In genomic region chr21:34560609-34561008, GRCh38 we compare ENCODE assay signal across 23 cellular contexts. TPM values are rescaled to one million over a fixed set of nuclear protein-coding genes. Genes with fewer than 3 reads are reported as not detected.
A peak's percentile ranks its signal among the peaks of the same experiment; 100 is the strongest.
DNase-seq lines count a peak whose midpoint lies in the region; ATAC-seq and TF ChIP-seq lines count a peak whose summit lies in the region.
"Had no signal": no experiment of that assay in that cellular context is flagged by ENCODE, and none has a peak within 500 bp of the region (broad histone marks: within the 10 kb centered on the region; RNA-seq: fewer than 3 reads in every experiment).

No MANE protein-coding gene starts in this region.

- no peak overlapping the region for H3K27ac ChIP-seq in WERI-Rb-1
- H3K27ac ChIP-seq: 22Rv1, BLaER1 had no signal

- no peaks in the 10 kb centered on the region for H3K27me3 ChIP-seq in WERI-Rb-1 (ENCODE audit: insufficient read depth, low read depth, severe bottlenecking)
- H3K27me3 ChIP-seq: BE2C, BLaER1 had no signal

- H3K9me3 ChIP-seq in WERI-Rb-1 (ENCODE audit: severe bottlenecking), result no peaks in the 10 kb centered on the region
- H3K9me3 ChIP-seq: BE2C, Caco-2 had no signal

- no peaks in the 10 kb centered on the region for H3K36me3 ChIP-seq in WERI-Rb-1
- H3K36me3 ChIP-seq: BE2C had no signal

- no peak for ATAC-seq in GM19324 (IDR thresholded peaks at IDR 0.05; ENCODE audit: low FRiP score, unreplicated experiment)
- ATAC-seq: GM12878 had no signal

- H3K4me3 ChIP-seq in WERI-Rb-1 (ENCODE audit: low read depth, low read length), result no peak overlapping the region
- H3K4me3 ChIP-seq: BLaER1, GM12878 had no signal

- TF ChIP-seq CTCF in WERI-Rb-1 (IDR thresholded peaks at IDR 0.05; ENCODE audit: low read depth, low read length), result no peak

- DNase-seq in NCI-H82 (lab: John Stamatoyannopoulos, UW) (peak; percentile 37), NCI-H82 treated with DMSO at 0.1 percent for 48 hours (lab: John Stamatoyannopoulos, UW; ENCODE audit: unreplicated experiment) (no peak), RPMI7951 (ENCODE audit: low read depth) (peak; percentile 17), WERI-Rb-1 (peak; percentile 18), SKM-1 (lab: John Stamatoyannopoulos, UW; ENCODE audit: unreplicated experiment) (no peak)
- no peak for DNase-seq in stimulated activated CD4-positive, alpha-beta T cell treated with anti-CD3 and anti-CD28 coated beads, Interleukin-4, amount 100 ng/mL, for 24 hours
- DNase-seq: ACHN; BE2C; C1 segment of cervical spinal cord; Caco-2; Calu3; CD4-positive, alpha-beta memory T cell; CD4-positive, CD25-positive, alpha-beta regulatory T cell; CD8-positive, alpha-beta memory T cell; DMS53; DMS79; DND-41; EL; GDM1 had no signal

RNA-seq across cellular contexts. Expression of gene KCNE1, which starts 48.6 kb away (rescaled TPM):
- not detected in 2 replicates for total RNA-seq in RPMI7951 (2014; rRNA removed; shearing (Covaris generic))

RNA-seq across cellular contexts. Expression of gene RCAN1, which starts 54.3 kb away (rescaled TPM):
- total RNA-seq in RPMI7951 (2014; rRNA removed; shearing (Covaris generic)), result 39.7 and 43.9 TPM in 2 replicates

Comparison
In these comparisons a context has a peak if more than half of its experiments do, and no peak if none do; other contexts are left out.
1. DNase-seq: peak in NCI-H82 (single experiment), RPMI7951 (single experiment) and WERI-Rb-1 (single experiment); none in NCI-H82 treated with DMSO at 0.1 percent for 48 hours (single experiment), SKM-1 (single experiment) and stimulated activated CD4-positive, alpha-beta T cell treated with anti-CD3 and anti-CD28 coated beads, Interleukin-4, amount 100 ng/mL, for 24 hours (single experiment).